ENCODE assay signal across 13 cellular contexts in genomic region chr1:15213333-15213732, GRCh38. TPM values are rescaled to one million over a fixed set of nuclear protein-coding genes. Genes with fewer than 3 reads are reported as not detected.
DNase-seq lines count a peak whose midpoint lies in the region; ATAC-seq and TF ChIP-seq lines count a peak whose summit lies in the region.
"Had no signal": no experiment of that assay in that cellular context is flagged by ENCODE, and none has a peak within 500 bp of the region (broad histone marks: within the 10 kb centered on the region; RNA-seq: fewer than 3 reads in every experiment).

No MANE protein-coding gene starts in this region.

- DNase-seq in NOMO-1 treated with DMSO at 0.1 percent for 48 hours (lab: John Stamatoyannopoulos, UW; ENCODE audit: unreplicated experiment) (peak; percentile 18), NOMO-1 (lab: John Stamatoyannopoulos, UW; ENCODE audit: unreplicated experiment in 2 of 2) (no peak), esophagus muscularis mucosa (ENCODE audit: extremely low spot score) (no peak), upper lobe of right lung (peak; percentile 15), COR-L47 (lab: John Stamatoyannopoulos, UW) (no peak), hippocampal formation (lab: John Stamatoyannopoulos, UW) (no peak), NCI-H1092 (lab: John Stamatoyannopoulos, UW) (no peak)
- DNase-seq: activated CD4-positive, alpha-beta memory T cell treated with anti-CD3 and anti-CD28 coated beads for 36 hours; naive B cell; NCI-H1436; NCI-H510A treated with DMSO at 0.1 percent for 48 hours had no signal

- no peak for TF ChIP-seq POLR2A in esophagus muscularis mucosa (IDR thresholded peaks at IDR 0.05; ENCODE audit: low read depth)

- H3K9me3 ChIP-seq in esophagus muscularis mucosa = no peaks in the 10 kb centered on the region
- H3K9me3 ChIP-seq in muscle layer of duodenum (ENCODE audit: control insufficient read depth in 1 of 2, low read length in 2 of 2) = no peaks in the 10 kb centered on the region
- no peaks in the 10 kb centered on the region for H3K9me3 ChIP-seq in upper lobe of right lung

- intact Hi-C loops in esophagus muscularis mucosa (cut with DNase I) = no loop called here
- intact Hi-C loops in upper lobe of right lung (cut with DNase I) = no loop called here

- no peak for TF ChIP-seq CTCF in esophagus muscularis mucosa (IDR thresholded peaks at IDR 0.05)
- no peak for TF ChIP-seq CTCF in upper lobe of right lung (IDR thresholded peaks at IDR 0.05)

- peak overlapping the region in 3 of 4 donors; percentile 12 to 57 (median 44) for H3K27ac ChIP-seq in esophagus muscularis mucosa (replicated peaks in 1 of 4)
- peak overlapping the region; percentile 2 for H3K27ac ChIP-seq in muscle layer of duodenum (ENCODE audit: low read length)
- peak overlapping the region; percentile 17 for H3K27ac ChIP-seq in upper lobe of right lung
- H3K27ac ChIP-seq: 22Rv1 had no signal

- ATAC-seq in upper lobe of right lung = peak; percentile 33

- 50% methylated on average over 6 of the region's 6 CpGs for WGBS in esophagus muscularis mucosa

- no peak for TF ChIP-seq EP300 in esophagus muscularis mucosa (IDR thresholded peaks at IDR 0.05)

- no peak overlapping the region for H3K4me3 ChIP-seq in esophagus muscularis mucosa
- no peak overlapping the region for H3K4me3 ChIP-seq in muscle layer of duodenum (ENCODE audit: low read depth in 1 of 2, low read length in 2 of 2)
- H3K4me3 ChIP-seq in upper lobe of right lung = no peak overlapping the region

- no peaks in the 10 kb centered on the region for H3K36me3 ChIP-seq in esophagus muscularis mucosa
- no peaks in the 10 kb centered on the region for H3K36me3 ChIP-seq in muscle layer of duodenum (ENCODE audit: control insufficient read depth in 1 of 2, insufficient read depth in 2 of 2, low read length in 2 of 2)
- H3K36me3 ChIP-seq in upper lobe of right lung = no peaks in the 10 kb centered on the region

- H3K4me1 ChIP-seq in esophagus muscularis mucosa (peaks cover 2 to 43% (median 39%) of the 10 kb centered on the region in 4 donors), muscle layer of duodenum (ENCODE audit: control insufficient read depth in 1 of 2, insufficient read depth in 2 of 2, low read length in 2 of 2) (peaks cover 6 to 40% of the 10 kb centered on the region in 2 donors), upper lobe of right lung (peaks cover 41% of the 10 kb centered on the region)

- H3K27me3 ChIP-seq in esophagus muscularis mucosa = no peaks in the 10 kb centered on the region
- H3K27me3 ChIP-seq in muscle layer of duodenum (ENCODE audit: low read depth, low read length) = no peaks in the 10 kb centered on the region
- H3K27me3 ChIP-seq in upper lobe of right lung = no peaks in the 10 kb centered on the region

RNA-seq across cellular contexts. Expression of gene FHAD1, which starts 33.7 kb away (rescaled TPM):
- total RNA-seq in esophagus muscularis mucosa (under 1 TPM in 3 of 4 donors, not detected in 1; under 0.01 to 0.26 (median 0.06) TPM), upper lobe of right lung (2.4 TPM)
- total RNA-seq: activated CD4-positive, alpha-beta memory T cell treated with anti-CD3 and anti-CD28 coated beads for 36 hours had no signal

RNA-seq across cellular contexts. Expression of gene TMEM51, which starts 59.8 kb away (rescaled TPM):
- total RNA-seq in esophagus muscularis mucosa (10 to 100 TPM in 3 of 4 donors, 1 to 10 TPM in 1; 8.6 to 17.2 (median 11.4) TPM), upper lobe of right lung (14.7 TPM)
- total RNA-seq: activated CD4-positive, alpha-beta memory T cell treated with anti-CD3 and anti-CD28 coated beads for 36 hours had no signal

Comparison
In these comparisons a context has a peak if more than half of its experiments do, and no peak if none do; other contexts are left out.
1. DNase-seq: peak in NOMO-1 treated with DMSO at 0.1 percent for 48 hours (single experiment) and upper lobe of right lung (single experiment); none in NOMO-1 (0 of 2), esophagus muscularis mucosa (single experiment), COR-L47 (single experiment), hippocampal formation (0 of 2) and NCI-H1092 (single experiment).
2. Peak in every context shown above with its lines, with median percentiles within 50 percentile points of each other: H3K27ac ChIP-seq.